1 cellular context compared by ENCODE assay signal in genomic region chr7:66183700-66184099, GRCh38.
TF ChIP-seq lines count a peak whose summit lies in the region.

No MANE protein-coding gene starts in this region.

TF ChIP-seq in HEK293, 187 proteins besides CTCF, POLR2A, EP300 and RAD21 (continued from another document):
- no peak for TF ChIP-seq ZNF560 (tag by site-specific recombination; IDR thresholded peaks at IDR 0.05; ENCODE audit: borderline replicate concordance)
- TF ChIP-seq ZFP69B (tag by site-specific recombination; IDR thresholded peaks at IDR 0.05), result no peak
- no peak for TF ChIP-seq ZNF121 (tag by site-specific recombination; IDR thresholded peaks at IDR 0.05)
- TF ChIP-seq, protein P1, sequence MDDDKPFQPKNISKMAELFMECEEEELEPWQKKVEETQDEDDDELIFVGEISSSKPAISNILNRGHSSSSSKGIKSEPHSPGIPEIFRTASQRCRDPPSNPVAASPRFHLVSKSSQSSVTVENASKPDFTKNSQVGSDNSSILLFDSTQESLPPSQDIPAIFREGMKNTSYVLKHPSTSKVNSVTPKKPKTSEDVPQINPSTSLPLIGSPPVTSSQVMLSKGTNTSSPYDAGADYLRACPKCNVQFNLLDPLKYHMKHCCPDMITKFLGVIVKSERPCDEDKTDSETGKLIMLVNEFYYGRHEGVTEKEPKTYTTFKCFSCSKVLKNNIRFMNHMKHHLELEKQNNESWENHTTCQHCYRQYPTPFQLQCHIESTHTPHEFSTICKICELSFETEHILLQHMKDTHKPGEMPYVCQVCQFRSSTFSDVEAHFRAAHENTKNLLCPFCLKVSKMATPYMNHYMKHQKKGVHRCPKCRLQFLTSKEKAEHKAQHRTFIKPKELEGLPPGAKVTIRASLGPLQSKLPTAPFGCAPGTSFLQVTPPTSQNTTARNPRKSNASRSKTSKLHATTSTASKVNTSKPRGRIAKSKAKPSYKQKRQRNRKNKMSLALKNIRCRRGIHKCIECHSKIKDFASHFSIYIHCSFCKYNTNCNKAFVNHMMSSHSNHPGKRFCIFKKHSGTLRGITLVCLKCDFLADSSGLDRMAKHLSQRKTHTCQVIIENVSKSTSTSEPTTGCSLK (tag by site-specific recombination; IDR thresholded peaks at IDR 0.05), result no peak
- TF ChIP-seq, protein P2, sequence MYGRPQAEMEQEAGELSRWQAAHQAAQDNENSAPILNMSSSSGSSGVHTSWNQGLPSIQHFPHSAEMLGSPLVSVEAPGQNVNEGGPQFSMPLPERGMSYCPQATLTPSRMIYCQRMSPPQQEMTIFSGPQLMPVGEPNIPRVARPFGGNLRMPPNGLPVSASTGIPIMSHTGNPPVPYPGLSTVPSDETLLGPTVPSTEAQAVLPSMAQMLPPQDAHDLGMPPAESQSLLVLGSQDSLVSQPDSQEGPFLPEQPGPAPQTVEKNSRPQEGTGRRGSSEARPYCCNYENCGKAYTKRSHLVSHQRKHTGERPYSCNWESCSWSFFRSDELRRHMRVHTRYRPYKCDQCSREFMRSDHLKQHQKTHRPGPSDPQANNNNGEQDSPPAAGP (tag by site-specific recombination; IDR thresholded peaks at IDR 0.05), result peak; percentile 59; the same call in 1 of the 2 replicates
- TF ChIP-seq SCRT1 (tag by site-specific recombination; IDR thresholded peaks at IDR 0.05; ENCODE audit: borderline replicate concordance), result 0 out of 2 replicates have a peak, but pooled peaks have one; percentile 17
- TF ChIP-seq, protein P3, sequence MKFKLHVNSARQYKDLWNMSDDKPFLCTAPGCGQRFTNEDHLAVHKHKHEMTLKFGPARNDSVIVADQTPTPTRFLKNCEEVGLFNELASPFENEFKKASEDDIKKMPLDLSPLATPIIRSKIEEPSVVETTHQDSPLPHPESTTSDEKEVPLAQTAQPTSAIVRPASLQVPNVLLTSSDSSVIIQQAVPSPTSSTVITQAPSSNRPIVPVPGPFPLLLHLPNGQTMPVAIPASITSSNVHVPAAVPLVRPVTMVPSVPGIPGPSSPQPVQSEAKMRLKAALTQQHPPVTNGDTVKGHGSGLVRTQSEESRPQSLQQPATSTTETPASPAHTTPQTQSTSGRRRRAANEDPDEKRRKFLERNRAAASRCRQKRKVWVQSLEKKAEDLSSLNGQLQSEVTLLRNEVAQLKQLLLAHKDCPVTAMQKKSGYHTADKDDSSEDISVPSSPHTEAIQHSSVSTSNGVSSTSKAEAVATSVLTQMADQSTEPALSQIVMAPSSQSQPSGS (tag by site-specific recombination; IDR thresholded peaks at IDR 0.05; ENCODE audit: low read depth), result 0 out of 2 replicates have a peak, but pooled peaks have one; percentile 6
- TF ChIP-seq ZNF248 (tag by site-specific recombination; IDR thresholded peaks at IDR 0.05), result no peak
- TF ChIP-seq AEBP2 (tag by site-specific recombination; IDR thresholded peaks at IDR 0.05; ENCODE audit: borderline replicate concordance), result no peak
- TF ChIP-seq, protein P4, sequence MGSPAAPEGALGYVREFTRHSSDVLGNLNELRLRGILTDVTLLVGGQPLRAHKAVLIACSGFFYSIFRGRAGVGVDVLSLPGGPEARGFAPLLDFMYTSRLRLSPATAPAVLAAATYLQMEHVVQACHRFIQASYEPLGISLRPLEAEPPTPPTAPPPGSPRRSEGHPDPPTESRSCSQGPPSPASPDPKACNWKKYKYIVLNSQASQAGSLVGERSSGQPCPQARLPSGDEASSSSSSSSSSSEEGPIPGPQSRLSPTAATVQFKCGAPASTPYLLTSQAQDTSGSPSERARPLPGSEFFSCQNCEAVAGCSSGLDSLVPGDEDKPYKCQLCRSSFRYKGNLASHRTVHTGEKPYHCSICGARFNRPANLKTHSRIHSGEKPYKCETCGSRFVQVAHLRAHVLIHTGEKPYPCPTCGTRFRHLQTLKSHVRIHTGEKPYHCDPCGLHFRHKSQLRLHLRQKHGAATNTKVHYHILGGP (tag by site-specific recombination; IDR thresholded peaks at IDR 0.05), result no peak
- peak; percentile 55 for TF ChIP-seq ZNF600 (tag by site-specific recombination; IDR thresholded peaks at IDR 0.05)
- no peak for TF ChIP-seq ZNF837 (tag by site-specific recombination; IDR thresholded peaks at IDR 0.05)
- TF ChIP-seq, protein P5, sequence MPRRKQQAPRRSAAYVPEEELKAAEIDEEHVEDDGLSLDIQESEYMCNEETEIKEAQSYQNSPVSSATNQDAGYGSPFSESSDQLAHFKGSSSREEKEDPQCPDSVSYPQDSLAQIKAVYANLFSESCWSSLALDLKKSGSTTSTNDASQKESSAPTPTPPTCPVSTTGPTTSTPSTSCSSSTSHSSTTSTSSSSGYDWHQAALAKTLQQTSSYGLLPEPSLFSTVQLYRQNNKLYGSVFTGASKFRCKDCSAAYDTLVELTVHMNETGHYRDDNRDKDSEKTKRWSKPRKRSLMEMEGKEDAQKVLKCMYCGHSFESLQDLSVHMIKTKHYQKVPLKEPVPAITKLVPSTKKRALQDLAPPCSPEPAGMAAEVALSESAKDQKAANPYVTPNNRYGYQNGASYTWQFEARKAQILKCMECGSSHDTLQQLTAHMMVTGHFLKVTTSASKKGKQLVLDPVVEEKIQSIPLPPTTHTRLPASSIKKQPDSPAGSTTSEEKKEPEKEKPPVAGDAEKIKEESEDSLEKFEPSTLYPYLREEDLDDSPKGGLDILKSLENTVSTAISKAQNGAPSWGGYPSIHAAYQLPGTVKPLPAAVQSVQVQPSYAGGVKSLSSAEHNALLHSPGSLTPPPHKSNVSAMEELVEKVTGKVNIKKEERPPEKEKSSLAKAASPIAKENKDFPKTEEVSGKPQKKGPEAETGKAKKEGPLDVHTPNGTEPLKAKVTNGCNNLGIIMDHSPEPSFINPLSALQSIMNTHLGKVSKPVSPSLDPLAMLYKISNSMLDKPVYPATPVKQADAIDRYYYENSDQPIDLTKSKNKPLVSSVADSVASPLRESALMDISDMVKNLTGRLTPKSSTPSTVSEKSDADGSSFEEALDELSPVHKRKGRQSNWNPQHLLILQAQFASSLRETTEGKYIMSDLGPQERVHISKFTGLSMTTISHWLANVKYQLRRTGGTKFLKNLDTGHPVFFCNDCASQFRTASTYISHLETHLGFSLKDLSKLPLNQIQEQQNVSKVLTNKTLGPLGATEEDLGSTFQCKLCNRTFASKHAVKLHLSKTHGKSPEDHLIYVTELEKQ (tag by site-specific recombination; IDR thresholded peaks at IDR 0.05; ENCODE audit: borderline replicate concordance), result peak; percentile 44; the same call in 1 of the 2 replicates
